12 cellular contexts compared by ENCODE assay signal in genomic region chr12:32024884-32025599, GRCh38.
DNase-seq lines count a peak whose midpoint lies in the region; ATAC-seq and TF ChIP-seq lines count a peak whose summit lies in the region.
"Had no signal": no experiment of that assay in that cellular context is flagged by ENCODE, and none has a peak within 500 bp of the region (broad histone marks: within the 10 kb centered on the region; RNA-seq: fewer than 3 reads in every experiment).

No MANE protein-coding gene starts in this region.

- H3K4me1 Mint-ChIP-seq in T-cell (peaks cover 25 to 32% (median 27%) of the 10 kb centered on the region in 3 donors), Calu3 (ENCODE audit: low read depth, unreplicated experiment) (no peaks in the 10 kb centered on the region)

- POLR2A ChIA-PET in T-cell (lab: Charles Lee), result no interaction called here

- H3K27ac ChIP-seq in cardiac muscle cell, result peak overlapping the region; percentile 60
- no peak overlapping the region for H3K27ac ChIP-seq in upper lobe of right lung
- H3K27ac ChIP-seq: GM23248, pancreas had no signal

- H3K4me3 ChIP-seq in cardiac muscle cell (no peak overlapping the region), upper lobe of right lung (no peak overlapping the region)
- H3K4me3 ChIP-seq: GM23248, pancreas had no signal

- H3K27me3 ChIP-seq in cardiac muscle cell, result no peaks in the 10 kb centered on the region
- no peaks in the 10 kb centered on the region for H3K27me3 ChIP-seq in upper lobe of right lung
- H3K27me3 ChIP-seq: pancreas had no signal

- H3K27ac Mint-ChIP-seq in T-cell, result peak overlapping the region; percentile 61 to 67
- H3K27ac Mint-ChIP-seq in Calu3 (ENCODE audit: unreplicated experiment), result no peak overlapping the region

- H3K9me3 ChIP-seq in cardiac muscle cell (ENCODE audit: low read depth), result no peaks in the 10 kb centered on the region
- no peaks in the 10 kb centered on the region for H3K9me3 ChIP-seq in upper lobe of right lung
- H3K9me3 ChIP-seq: pancreas had no signal

- ATAC-seq in T-cell (replicated peaks in 1 of 4) (no peak), upper lobe of right lung (peak; percentile 80), GM18870 (IDR thresholded peaks at IDR 0.05; ENCODE audit: unreplicated experiment) (no peak)
- ATAC-seq: pancreas had no signal

- DNase-seq in cardiac muscle cell (ENCODE audit: low read depth in 1 of 2, low spot score in 1 of 2), result peak in 1 of 2 donors; percentile 22
- DNase-seq in cardiac septum (ENCODE audit: low spot score), result no peak
- DNase-seq in T-cell, result peak in 1 of 34 experiments; percentile 6
- DNase-seq in left kidney (ENCODE audit: low read depth, low spot score), result peak; percentile 19
- DNase-seq in upper lobe of right lung, result no peak
- DNase-seq in Calu3, result no peak
- no peak for DNase-seq in NOMO-1 treated with dmso at 0.1 percent for 144 hours (lab: John Stamatoyannopoulos, UW; ENCODE audit: unreplicated experiment)
- DNase-seq: GM23248, NCI-H2171, pancreas, SHP77 had no signal

- H3K36me3 Mint-ChIP-seq in T-cell (peaks cover 21% of the 10 kb centered on the region), Calu3 (ENCODE audit: insufficient read depth, unreplicated experiment) (no peaks in the 10 kb centered on the region)

- H3K4me1 ChIP-seq in cardiac muscle cell (ENCODE audit: low read depth), result no peaks in the 10 kb centered on the region
- H3K4me1 ChIP-seq in upper lobe of right lung, result peaks cover 4% of the 10 kb centered on the region
- H3K4me1 ChIP-seq: pancreas had no signal

- H3K27me3 Mint-ChIP-seq in T-cell, result no peaks in the 10 kb centered on the region
- no peaks in the 10 kb centered on the region for H3K27me3 Mint-ChIP-seq in Calu3 (ENCODE audit: unreplicated experiment)

- CTCF ChIA-PET in T-cell (lab: Charles Lee) (no interaction called here), Calu3 (lab: Charles Lee) (no interaction called here)

- intact Hi-C loops in cardiac septum (cut with DNase I) (no loop called here), upper lobe of right lung (cut with DNase I) (no loop called here), Calu3 (cut with micrococcal nuclease; ENCODE audit: unreplicated experiment) (no loop called here)

- TF ChIP-seq CTCF in cardiac muscle cell (IDR thresholded peaks at IDR 0.05; ENCODE audit: low read depth, low read length), result no peak
- TF ChIP-seq CTCF in upper lobe of right lung (IDR thresholded peaks at IDR 0.05), result no peak
- no peak for TF ChIP-seq CTCF in Calu3 (IDR thresholded peaks at IDR 0.05; ENCODE audit: unreplicated experiment)

- no peaks in the 10 kb centered on the region for H3K9me3 Mint-ChIP-seq in T-cell
- peaks cover 2% of the 10 kb centered on the region for H3K9me3 Mint-ChIP-seq in Calu3 (ENCODE audit: low read depth, unreplicated experiment)

- H3K4me3 Mint-ChIP-seq in T-cell (peak overlapping the region in 1 of 3 donors; percentile 28), Calu3 (ENCODE audit: low read depth, unreplicated experiment) (no peak overlapping the region)

- BruUV-seq in Calu3 (replicated peaks; lab: Mats Ljungman, UMichigan), result no TSS peak

- H3K36me3 ChIP-seq in cardiac muscle cell (no peaks in the 10 kb centered on the region), upper lobe of right lung (no peaks in the 10 kb centered on the region)
- H3K36me3 ChIP-seq: pancreas had no signal
